ENCODE assay signal across 19 cellular contexts in genomic region chr11:15765530-15765929, GRCh38.
"Had no signal": no experiment of that assay in that cellular context is flagged by ENCODE, and none has a peak within 500 bp of the region (broad histone marks: within the 10 kb centered on the region; RNA-seq: fewer than 3 reads in every experiment).

No MANE protein-coding gene starts in this region.

- DNase-seq: activated CD4-positive, alpha-beta memory T cell treated with anti-CD3 and anti-CD28 coated beads, Interleukin-2, amount 10 ng/mL, durations not matched to agents 7 days and 5 days; activated CD4-positive, alpha-beta T cell treated with anti-CD3 and anti-CD28 coated beads for 4 hours; activated naive CD4-positive, alpha-beta T cell treated with Interleukin-2 at 50 U/mL for 16 hours; activated naive CD8-positive, alpha-beta T cell treated with anti-CD3 and anti-CD28 coated beads, Interleukin-2, amount 50 U/mL, for 24 hours; activated T-cell treated with anti-CD3 and anti-CD28 coated beads, Interleukin-2, amount 50 U/mL, for 24 hours; anterior cingulate cortex; brain microvascular endothelial cell; effector CD4-positive, alpha-beta T cell; gastrocnemius medialis; head of caudate nucleus; left ventricle myocardium superior; mesenchymal stem cell; right cardiac atrium; stimulated activated CD4-positive, alpha-beta T cell treated with anti-CD3 and anti-CD28 coated beads, Interleukin-4, amount 100 ng/mL, for 1 hour; stimulated activated naive CD8-positive, alpha-beta T cell treated with anti-CD3 and anti-CD28 coated beads, Interleukin-15, amount 100 ng/mL, for 72 hours; T-cell had no signal

- H3K4me3 ChIP-seq: coronary artery, gastrocnemius medialis had no signal

- H3K27me3 ChIP-seq: brain microvascular endothelial cell, gastrocnemius medialis had no signal

- H3K9me3 ChIP-seq: gastrocnemius medialis had no signal

- ATAC-seq: activated naive CD8-positive, alpha-beta T cell treated with anti-CD3 and anti-CD28 coated beads, Interleukin-2, amount 50 U/mL, for 24 hours; gastrocnemius medialis; left ventricle myocardium superior; natural killer cell treated with Interleukin-12 subunit alpha and Interleukin-12 subunit beta and Interleukin-15 and Interleukin-18, amount 100 ng/mL, for 72 hours; right cardiac atrium; SK-N-SH treated with all-trans-retinoic acid at 6 μM for 48 hours; stimulated activated naive CD8-positive, alpha-beta T cell treated with anti-CD3 and anti-CD28 coated beads, Interleukin-15, amount 100 ng/mL, for 72 hours; T-cell had no signal

- H3K27ac ChIP-seq: brain microvascular endothelial cell, coronary artery, gastrocnemius medialis had no signal

- H3K36me3 ChIP-seq: brain microvascular endothelial cell, gastrocnemius medialis had no signal
